In the genomic region with DNA sequence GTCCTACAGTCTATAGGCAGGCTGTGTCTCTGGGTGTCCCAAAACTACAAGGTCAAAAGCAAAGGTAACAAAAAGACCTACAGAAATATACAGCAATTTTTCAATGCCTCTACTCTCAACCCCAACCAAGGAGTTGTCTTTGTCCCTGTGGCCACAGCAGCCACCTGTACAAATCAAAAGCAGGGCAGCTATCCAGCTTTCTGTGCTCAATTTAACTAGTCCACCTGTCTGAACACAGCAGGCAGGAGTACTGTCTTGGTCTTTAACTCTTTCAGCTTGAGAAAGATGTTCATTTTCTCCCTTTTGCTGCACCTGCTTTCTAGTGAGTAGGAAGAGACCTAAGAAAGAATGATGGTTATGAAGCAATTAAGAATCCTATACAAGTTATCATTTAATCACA, we compare ENCODE assay signal across 15 cellular contexts. TPM values are rescaled to one million over a fixed set of nuclear protein-coding genes. Genes with fewer than 3 reads are reported as not detected.
DNase-seq lines count a peak whose midpoint lies in the region; ATAC-seq and TF ChIP-seq lines count a peak whose summit lies in the region.
"Had no signal": no experiment of that assay in that cellular context is flagged by ENCODE, and none has a peak within 500 bp of the region (broad histone marks: within the 10 kb centered on the region; RNA-seq: fewer than 3 reads in every experiment).

No MANE protein-coding gene starts in this region.

- DNase-seq in NCI-H2196 (lab: John Stamatoyannopoulos, UW; ENCODE audit: unreplicated experiment) (peak; percentile 23), NCI-H2196 treated with DMSO at 0.1 percent for 48 hours (lab: John Stamatoyannopoulos, UW; ENCODE audit: unreplicated experiment) (no peak), NCI-H146 treated with DMSO at 0.1 percent for 48 hours (lab: John Stamatoyannopoulos, UW; ENCODE audit: unreplicated experiment) (peak; percentile 21), DMS53 (lab: John Stamatoyannopoulos, UW) (no peak), ACHN (no peak)
- DNase-seq: BE2C; CD4-positive, alpha-beta memory T cell; DMS79 treated with DMSO at 0.1 percent for 48 hours; EL; GDM1; GOT3; H9 had no signal

- H3K27me3 Mint-ChIP-seq in activated T-helper 17 cell treated with anti-CD3 and anti-CD28 coated beads, Interleukin-2, amount 50 U/mL, for 72 hours: no peaks in the 10 kb centered on the region
- H3K27me3 Mint-ChIP-seq: CD4-positive, alpha-beta memory T cell had no signal

- ATAC-seq in activated T-helper 17 cell treated with anti-CD3 and anti-CD28 coated beads, Interleukin-2, amount 50 U/mL, for 72 hours (replicated peaks): no peak

- no peaks in the 10 kb centered on the region for H3K9me3 Mint-ChIP-seq in activated T-helper 17 cell treated with anti-CD3 and anti-CD28 coated beads, Interleukin-2, amount 50 U/mL, for 72 hours
- H3K9me3 Mint-ChIP-seq: CD4-positive, alpha-beta memory T cell; H9 had no signal

- peaks cover 81% of the 10 kb centered on the region for H3K36me3 Mint-ChIP-seq in activated T-helper 17 cell treated with anti-CD3 and anti-CD28 coated beads, Interleukin-2, amount 50 U/mL, for 72 hours (ENCODE audit: low read depth)

- H3K27ac ChIP-seq in VCaP: peak overlapping the region; percentile 13
- H3K27ac ChIP-seq: C4-2B had no signal

- in situ Hi-C loops in ACHN (cut with HindIII; ENCODE audit: low pct_ligation_motif_present, low pct_unique_long_range_greater_than_20kb, low sequenced_read_pairs): no loop called here

- no peak overlapping the region for H3K27ac Mint-ChIP-seq in activated T-helper 17 cell treated with anti-CD3 and anti-CD28 coated beads, Interleukin-2, amount 50 U/mL, for 72 hours
- H3K27ac Mint-ChIP-seq: H9 had no signal

- no peak for TF ChIP-seq CTCF in VCaP (conservative IDR thresholded peaks at IDR 0.05)

- peaks cover 21% of the 10 kb centered on the region for H3K4me1 Mint-ChIP-seq in activated T-helper 17 cell treated with anti-CD3 and anti-CD28 coated beads, Interleukin-2, amount 50 U/mL, for 72 hours

- H3K4me3 Mint-ChIP-seq in activated T-helper 17 cell treated with anti-CD3 and anti-CD28 coated beads, Interleukin-2, amount 50 U/mL, for 72 hours: no peak overlapping the region
- H3K4me3 Mint-ChIP-seq: CD4-positive, alpha-beta memory T cell; H9 had no signal

RNA-seq across cellular contexts. Expression of gene GDF11, which starts 19.7 kb away (rescaled TPM):
- 10 to 100 TPM in 1 of 2 donors, 1 to 10 TPM in 1; 7.4 to 14.1 TPM for total RNA-seq in activated T-helper 17 cell treated with anti-CD3 and anti-CD28 coated beads, Interleukin-2, amount 50 U/mL, for 72 hours

RNA-seq across cellular contexts. Expression of gene CD63, which starts 33.8 kb away (rescaled TPM):
- total RNA-seq in activated T-helper 17 cell treated with anti-CD3 and anti-CD28 coated beads, Interleukin-2, amount 50 U/mL, for 72 hours: 100 to 1,000 TPM; 211 to 237 TPM

RNA-seq across cellular contexts. Expression of gene RDH5, which starts 42.5 kb away (rescaled TPM):
- total RNA-seq in activated T-helper 17 cell treated with anti-CD3 and anti-CD28 coated beads, Interleukin-2, amount 50 U/mL, for 72 hours: 10 to 100 TPM; 13.0 to 13.5 TPM

RNA-seq across cellular contexts. Expression of gene BLOC1S1, which starts 46.8 kb away (rescaled TPM):
- total RNA-seq in activated T-helper 17 cell treated with anti-CD3 and anti-CD28 coated beads, Interleukin-2, amount 50 U/mL, for 72 hours: 100 to 1,000 TPM; 104 to 118 TPM

RNA-seq across cellular contexts. Expression of gene SARNP, which starts 54.9 kb away (rescaled TPM):
- 100 to 1,000 TPM in 1 of 2 donors, 10 to 100 TPM in 1; 63.6 to 103 TPM for total RNA-seq in activated T-helper 17 cell treated with anti-CD3 and anti-CD28 coated beads, Interleukin-2, amount 50 U/mL, for 72 hours

Comparison
In these comparisons a context has a peak if more than half of its experiments do, and no peak if none do; other contexts are left out.
1. DNase-seq: peak in NCI-H2196 (single experiment) and NCI-H146 treated with DMSO at 0.1 percent for 48 hours (single experiment); none in NCI-H2196 treated with DMSO at 0.1 percent for 48 hours (single experiment), DMS53 (single experiment) and ACHN (single experiment).